28 cellular contexts compared by ENCODE assay signal in the genomic region with DNA sequence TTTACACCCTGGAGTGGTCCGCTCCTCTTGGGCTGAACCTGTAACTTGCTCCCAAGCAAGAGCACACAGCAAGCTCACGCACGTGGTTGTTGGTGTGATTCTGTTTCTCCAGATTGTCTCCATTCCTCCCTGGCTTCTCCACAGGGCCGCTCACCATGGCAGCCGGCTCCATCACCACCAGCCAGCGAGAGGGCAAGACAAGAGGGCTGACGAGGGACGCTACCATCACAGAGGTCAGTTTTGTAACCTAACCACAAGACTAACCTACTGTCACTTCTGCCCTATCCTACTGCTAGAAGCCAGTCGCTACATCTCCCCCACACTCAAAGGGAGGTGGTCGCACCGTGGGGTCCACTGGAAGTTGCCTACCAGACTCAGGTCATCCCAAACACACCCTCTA. TPM values are rescaled to one million over a fixed set of nuclear protein-coding genes. Genes with fewer than 3 reads are reported as not detected.
DNase-seq lines count a peak whose midpoint lies in the region; ATAC-seq and TF ChIP-seq lines count a peak whose summit lies in the region.
"Had no signal": no experiment of that assay in that cellular context is flagged by ENCODE, and none has a peak within 500 bp of the region (broad histone marks: within the 10 kb centered on the region; RNA-seq: fewer than 3 reads in every experiment).

No MANE protein-coding gene starts in this region.

- H3K27me3 ChIP-seq in CD8-positive, alpha-beta T cell (ENCODE audit: insufficient read depth, low read length), result no peaks in the 10 kb centered on the region
- H3K27me3 ChIP-seq: heart right ventricle, stomach had no signal

- H3K27ac ChIP-seq in CD8-positive, alpha-beta T cell (ENCODE audit: low read depth, low read length), result no peak overlapping the region
- H3K27ac ChIP-seq: heart right ventricle, HL-60, left ventricle myocardium inferior, neutrophil, SK-N-MC, skin epidermis, stomach had no signal

- H3K4me1 ChIP-seq in CD8-positive, alpha-beta T cell (ENCODE audit: insufficient read depth, low read length), result peaks cover 18% of the 10 kb centered on the region
- H3K4me1 ChIP-seq: left ventricle myocardium inferior, stomach had no signal

- peak overlapping the region; percentile 92 for H3K27ac Mint-ChIP-seq in T-helper 2 cell treated with Interferon-gamma antibody and Interleukin-4, amounts not matched to agents 5 μg/mL and 100 μg/mL, for 36 hours
- no peak overlapping the region for H3K27ac Mint-ChIP-seq in CD8-positive, alpha-beta T cell
- peak overlapping the region; percentile 75 for H3K27ac Mint-ChIP-seq in activated naive CD8-positive, alpha-beta T cell
- H3K27ac Mint-ChIP-seq in naive thymus-derived CD8-positive, alpha-beta T cell, result peak overlapping the region in 5 of 10 donors; percentile 58 to 83 (median 76)
- H3K27ac Mint-ChIP-seq: dendritic cell treated with granulocyte-macrophage colony-stimulating factor and Interleukin-4, amounts not matched to agents 40 ng/mL and 50 ng/mL, for 4 days; HFFc6 had no signal

- no peak for ATAC-seq in CD8-positive, alpha-beta T cell
- no peak for ATAC-seq in naive thymus-derived CD8-positive, alpha-beta T cell
- ATAC-seq in GM18498 (IDR thresholded peaks at IDR 0.05; ENCODE audit: unreplicated experiment) (no peak), GM18520 (IDR thresholded peaks at IDR 0.05; ENCODE audit: unreplicated experiment) (no peak)
- ATAC-seq: mucosa of descending colon had no signal

- DNase-seq in T-helper 2 cell treated with Interferon-gamma antibody and Interleukin-4, amounts not matched to agents 5 μg/mL and 100 μg/mL, for 36 hours (ENCODE audit: low spot score), result no peak
- no peak for DNase-seq in T-helper 2 cell
- no peak for DNase-seq in CD8-positive, alpha-beta T cell
- no peak for DNase-seq in naive thymus-derived CD8-positive, alpha-beta T cell
- no peak for DNase-seq in DMS153 treated with DMSO at 0.1 percent for 48 hours (lab: John Stamatoyannopoulos, UW; ENCODE audit: unreplicated experiment)
- DNase-seq: 8988T, AML-193, amniotic stem cell, Calu3, heart right ventricle, HFFc6, left ventricle myocardium inferior, MM.1S, NCI-H146, NCI-H524 treated with DMSO at 0.1 percent for 48 hours, RPMI8226, stomach, trophoblast cell had no signal

- peaks cover 28% of the 10 kb centered on the region for H3K36me3 Mint-ChIP-seq in T-helper 2 cell treated with Interferon-gamma antibody and Interleukin-4, amounts not matched to agents 5 μg/mL and 100 μg/mL, for 36 hours (ENCODE audit: low read depth)
- peaks cover 38% of the 10 kb centered on the region for H3K36me3 Mint-ChIP-seq in CD8-positive, alpha-beta T cell
- peaks cover 9% of the 10 kb centered on the region for H3K36me3 Mint-ChIP-seq in activated naive CD8-positive, alpha-beta T cell
- H3K36me3 Mint-ChIP-seq in naive thymus-derived CD8-positive, alpha-beta T cell, result peaks cover 0 to 47% (median 8%) of the 10 kb centered on the region in 3 donors

- peak overlapping the region; percentile 84 for H3K4me3 Mint-ChIP-seq in T-helper 2 cell treated with Interferon-gamma antibody and Interleukin-4, amounts not matched to agents 5 μg/mL and 100 μg/mL, for 36 hours
- H3K4me3 Mint-ChIP-seq in CD8-positive, alpha-beta T cell, result peak overlapping the region; percentile 67
- H3K4me3 Mint-ChIP-seq in activated naive CD8-positive, alpha-beta T cell, result peak overlapping the region; percentile 78
- peak overlapping the region in 9 of 10 donors; percentile 4 to 87 (median 82) for H3K4me3 Mint-ChIP-seq in naive thymus-derived CD8-positive, alpha-beta T cell
- H3K4me3 Mint-ChIP-seq: dendritic cell treated with granulocyte-macrophage colony-stimulating factor and Interleukin-4, amounts not matched to agents 40 ng/mL and 50 ng/mL, for 4 days; HFFc6 had no signal

- no peak for TF ChIP-seq CTCF in CD8-positive, alpha-beta T cell (IDR thresholded peaks at IDR 0.05)

- H3K27me3 Mint-ChIP-seq in T-helper 2 cell treated with Interferon-gamma antibody and Interleukin-4, amounts not matched to agents 5 μg/mL and 100 μg/mL, for 36 hours (ENCODE audit: low read depth), result no peaks in the 10 kb centered on the region
- no peaks in the 10 kb centered on the region for H3K27me3 Mint-ChIP-seq in CD8-positive, alpha-beta T cell (ENCODE audit: low read depth)
- H3K27me3 Mint-ChIP-seq in activated naive CD8-positive, alpha-beta T cell, result no peaks in the 10 kb centered on the region
- no peaks in the 10 kb centered on the region for H3K27me3 Mint-ChIP-seq in naive thymus-derived CD8-positive, alpha-beta T cell

- H3K4me1 Mint-ChIP-seq in T-helper 2 cell treated with Interferon-gamma antibody and Interleukin-4, amounts not matched to agents 5 μg/mL and 100 μg/mL, for 36 hours (ENCODE audit: low read depth), result peaks cover 21% of the 10 kb centered on the region
- H3K4me1 Mint-ChIP-seq in CD8-positive, alpha-beta T cell (ENCODE audit: low read depth), result peaks cover 22% of the 10 kb centered on the region
- peaks cover 25% of the 10 kb centered on the region for H3K4me1 Mint-ChIP-seq in activated naive CD8-positive, alpha-beta T cell (ENCODE audit: low read depth)
- H3K4me1 Mint-ChIP-seq in naive thymus-derived CD8-positive, alpha-beta T cell, result peaks cover 16 to 22% (median 20%) of the 10 kb centered on the region in 4 donors

- H3K4me3 ChIP-seq in CD8-positive, alpha-beta T cell (ENCODE audit: low read depth, low read length), result no peak overlapping the region
- H3K4me3 ChIP-seq: heart right ventricle, left ventricle myocardium inferior, mucosa of descending colon, SK-N-MC, skin epidermis, stomach had no signal

- H3K9me3 Mint-ChIP-seq in T-helper 2 cell treated with Interferon-gamma antibody and Interleukin-4, amounts not matched to agents 5 μg/mL and 100 μg/mL, for 36 hours, result no peaks in the 10 kb centered on the region
- no peaks in the 10 kb centered on the region for H3K9me3 Mint-ChIP-seq in CD8-positive, alpha-beta T cell
- no peaks in the 10 kb centered on the region for H3K9me3 Mint-ChIP-seq in activated naive CD8-positive, alpha-beta T cell (ENCODE audit: low read depth)
- peaks cover 0 to 2% (median 0%) of the 10 kb centered on the region in 9 donors for H3K9me3 Mint-ChIP-seq in naive thymus-derived CD8-positive, alpha-beta T cell
- H3K9me3 Mint-ChIP-seq: dendritic cell treated with granulocyte-macrophage colony-stimulating factor and Interleukin-4, amounts not matched to agents 40 ng/mL and 50 ng/mL, for 4 days had no signal

- POLR2A ChIA-PET in CD8-positive, alpha-beta T cell (lab: Charles Lee), result no interaction called here
- POLR2A ChIA-PET in naive thymus-derived CD8-positive, alpha-beta T cell (lab: Charles Lee), result interaction anchor here (1.3 kb wide), 1 partner anchor 74 kb away, joined by 3 read pairs; no protein-coding TSS in a partner anchor

- CTCF ChIA-PET in CD8-positive, alpha-beta T cell (lab: Charles Lee), result no interaction called here

- H3K36me3 ChIP-seq in CD8-positive, alpha-beta T cell (ENCODE audit: insufficient read depth, low read length), result peaks cover 23% of the 10 kb centered on the region
- H3K36me3 ChIP-seq: neutrophil had no signal

- no peaks in the 10 kb centered on the region for H3K9me3 ChIP-seq in CD8-positive, alpha-beta T cell (ENCODE audit: low read length)
- H3K9me3 ChIP-seq: heart right ventricle, left ventricle myocardium inferior, mucosa of descending colon, neutrophil, stomach had no signal

- intact Hi-C loops in CD8-positive, alpha-beta T cell (cut with DNase I, micrococcal nuclease), result no loop called here

RNA-seq across cellular contexts. Expression of a gene that starts 4.6 kb away (rescaled TPM):
- total RNA-seq in CD8-positive, alpha-beta T cell, result under 1 TPM; 0.56 to 0.57 TPM
- total RNA-seq in naive thymus-derived CD8-positive, alpha-beta T cell, result under 1 TPM; 0.31 to 0.69 TPM
- under 1 TPM in 1 of 3 donors, not detected in 2; 0.08 TPM for polyA plus RNA-seq in naive thymus-derived CD8-positive, alpha-beta T cell
- total RNA-seq: bronchial epithelial cell, HFFc6 had no signal

RNA-seq across cellular contexts. Expression of a gene that starts 20.3 kb away (rescaled TPM):
- 10 to 100 TPM; 12.4 to 13.4 TPM for total RNA-seq in CD8-positive, alpha-beta T cell
- total RNA-seq in naive thymus-derived CD8-positive, alpha-beta T cell, result 10 to 100 TPM; 24.3 to 26.1 TPM
- 10 to 100 TPM in 1 of 3 donors, 1 to 10 TPM in 2; 4.3 to 18.0 (median 5.3) TPM for polyA plus RNA-seq in naive thymus-derived CD8-positive, alpha-beta T cell

RNA-seq across cellular contexts. Expression of a gene that starts 33.0 kb away (rescaled TPM):
- total RNA-seq in CD8-positive, alpha-beta T cell, result 1 to 10 TPM; 4.8 to 6.2 TPM
- total RNA-seq in naive thymus-derived CD8-positive, alpha-beta T cell, result under 1 TPM in 1 of 2 experiments, not detected in 1; 0.39 TPM
- polyA plus RNA-seq in naive thymus-derived CD8-positive, alpha-beta T cell, result 1 to 10 TPM in 1 of 3 donors, under 1 TPM in 2; 0.81 to 2.1 (median 0.85) TPM

Comparison
In these comparisons a context has a peak if more than half of its experiments do, and no peak if none do; other contexts are left out.
1. RNA of a gene that starts 33.0 kb away (total RNA-seq): 4.8 to 6.2 TPM in CD8-positive, alpha-beta T cell; 0.39 TPM in naive thymus-derived CD8-positive, alpha-beta T cell; every median in the first group is over 4 times any median in the second.
2. Peak in every context shown above with its lines, with median percentiles within 50 percentile points of each other: H3K4me3 Mint-ChIP-seq.